Comparison of ENCODE assay signal across 10 cellular contexts in genomic region chr10:32982293-32982709, GRCh38. TPM values are rescaled to one million over a fixed set of nuclear protein-coding genes. Genes with fewer than 3 reads are reported as not detected.
A peak's percentile ranks its signal among the peaks of the same experiment; 100 is the strongest.
DNase-seq lines count a peak whose midpoint lies in the region; ATAC-seq and TF ChIP-seq lines count a peak whose summit lies in the region.
"Had no signal": no experiment of that assay in that cellular context is flagged by ENCODE, and none has a peak within 500 bp of the region (broad histone marks: within the 10 kb centered on the region; RNA-seq: fewer than 3 reads in every experiment).

No MANE protein-coding gene starts in this region.

- ATAC-seq in GM18861 (IDR thresholded peaks at IDR 0.05; ENCODE audit: unreplicated experiment) (no peak), GM19452 (IDR thresholded peaks at IDR 0.05; ENCODE audit: unreplicated experiment) (no peak), HG03460 (IDR thresholded peaks at IDR 0.05; ENCODE audit: unreplicated experiment) (no peak), HG03095 (IDR thresholded peaks at IDR 0.05; ENCODE audit: unreplicated experiment) (no peak)

- H3K36me3 ChIP-seq in colonic mucosa: no peaks in the 10 kb centered on the region
- no peaks in the 10 kb centered on the region for H3K36me3 ChIP-seq in mucosa of rectum (ENCODE audit: control insufficient read depth in 2 of 2, insufficient read depth in 2 of 2, low read length in 2 of 2)
- H3K36me3 ChIP-seq: BLaER1 had no signal

- peaks cover 7% of the 10 kb centered on the region for H3K4me1 ChIP-seq in colonic mucosa
- peaks cover 13 to 22% of the 10 kb centered on the region in 2 donors for H3K4me1 ChIP-seq in mucosa of rectum (ENCODE audit: control insufficient read depth in 2 of 2, insufficient read depth in 2 of 2, low read length in 2 of 2)

- peak; percentile 90 for DNase-seq in A172 (ENCODE audit: low spot score)
- peak; percentile 85 for DNase-seq in M059J (ENCODE audit: low read depth)
- no peak for DNase-seq in colonic mucosa
- DNase-seq: effector memory CD4-positive, alpha-beta T cell had no signal

- intact Hi-C loops in colonic mucosa (cut with DNase I): no loop called here

- H3K27me3 ChIP-seq in colonic mucosa (no peaks in the 10 kb centered on the region), mucosa of rectum (ENCODE audit: control insufficient read depth in 2 of 2, insufficient read depth in 2 of 2, low read length in 2 of 2) (no peaks in the 10 kb centered on the region)
- H3K27me3 ChIP-seq: BLaER1 had no signal

- peak overlapping the region in 1 of 2 donors; percentile 98 for H3K9ac ChIP-seq in colonic mucosa (ENCODE audit: low read depth in 2 of 2, low read length in 2 of 2)
- peak overlapping the region; percentile 41 to 81 for H3K9ac ChIP-seq in mucosa of rectum (ENCODE audit: low read depth in 1 of 2, low read length in 2 of 2)
- H3K9ac ChIP-seq: BLaER1 had no signal

- H3K4me3 ChIP-seq in colonic mucosa (no peak overlapping the region), mucosa of rectum (ENCODE audit: low read length in 2 of 2) (peak overlapping the region in 1 of 2 donors; percentile 32)
- H3K4me3 ChIP-seq: BLaER1 had no signal

- no peak for TF ChIP-seq CTCF in colonic mucosa (IDR thresholded peaks at IDR 0.05)

- H3K27ac ChIP-seq in colonic mucosa (peak overlapping the region; percentile 94), mucosa of rectum (ENCODE audit: low read depth in 2 of 2, low read length in 2 of 2) (peak overlapping the region; percentile 90 to 97)
- H3K27ac ChIP-seq: BLaER1 had no signal

- H3K9me3 ChIP-seq in colonic mucosa: no peaks in the 10 kb centered on the region
- H3K9me3 ChIP-seq in mucosa of rectum (ENCODE audit: control insufficient read depth in 2 of 2, low read length in 2 of 2): no peaks in the 10 kb centered on the region
- H3K9me3 ChIP-seq: BLaER1 had no signal

RNA-seq across cellular contexts. Expression of gene ITGB1, which starts 24.3 kb away (rescaled TPM):
- total RNA-seq in A172 (2014; rRNA removed; shearing (Covaris generic)): 1,202 and 1,616 TPM in 2 replicates
- 855 and 1,449 TPM in 2 replicates for total RNA-seq in M059J (2014; rRNA removed; shearing (Covaris generic))
- 100 to 1,000 TPM; 254 to 393 TPM for total RNA-seq in colonic mucosa
